Comparison of ENCODE assay signal across 24 cellular contexts in genomic region chr2:241788135-241788534, GRCh38. TPM values are rescaled to one million over a fixed set of nuclear protein-coding genes. Genes with fewer than 3 reads are reported as not detected.
DNase-seq lines count a peak whose midpoint lies in the region; ATAC-seq lines count a peak whose summit lies in the region.
"Had no signal": no experiment of that assay in that cellular context is flagged by ENCODE, and none has a peak within 500 bp of the region (broad histone marks: within the 10 kb centered on the region; RNA-seq: fewer than 3 reads in every experiment).

No MANE protein-coding gene starts in this region.

- POLR2A ChIA-PET in activated CD4-positive, alpha-beta memory T cell treated with anti-CD3 and anti-CD28 coated beads for 36 hours (lab: Charles Lee) = interaction anchor here (0.6 to 2.0 kb wide), 3 partner anchors 13 to 71 kb away, joined by 3 to 6 read pairs (median 3); partner anchors contain the start of gene PDCD1
- POLR2A ChIA-PET in activated CD4-positive, alpha-beta memory T cell treated with anti-CD3 and anti-CD28 coated beads, Interleukin-2, amount 10 ng/mL, durations not matched to agents 7 days and 5 days (lab: Charles Lee) = interaction anchor here (1.1 kb wide), 1 partner anchor 17 kb away, joined by 3 read pairs; no protein-coding TSS in a partner anchor
- POLR2A ChIA-PET in naive thymus-derived CD4-positive, alpha-beta T cell (lab: Charles Lee) = no interaction called here

- no peaks in the 10 kb centered on the region for H3K36me3 ChIP-seq in naive thymus-derived CD4-positive, alpha-beta T cell (ENCODE audit: control insufficient read depth in 2 of 3, insufficient read depth in 3 of 3, low read length in 3 of 3)
- H3K36me3 ChIP-seq: cardiac muscle cell had no signal

- CTCF ChIA-PET in activated CD4-positive, alpha-beta memory T cell treated with anti-CD3 and anti-CD28 coated beads for 36 hours (lab: Charles Lee) = interaction anchor here (0.9 kb wide), 2 partner anchors 81 to 101 kb away, joined by 3 read pairs; partner anchors contain the start of genes DTYMK and RTP5
- CTCF ChIA-PET in activated CD4-positive, alpha-beta memory T cell treated with anti-CD3 and anti-CD28 coated beads, Interleukin-2, amount 10 ng/mL, durations not matched to agents 7 days and 5 days (lab: Charles Lee) = interaction anchor here (1.2 kb wide), 1 partner anchor 24 kb away, joined by 3 read pairs; no protein-coding TSS in a partner anchor
- CTCF ChIA-PET in naive thymus-derived CD4-positive, alpha-beta T cell (lab: Charles Lee) = no interaction called here

- peaks cover 25% of the 10 kb centered on the region for H3K9me3 Mint-ChIP-seq in activated CD4-positive, alpha-beta memory T cell treated with anti-CD3 and anti-CD28 coated beads for 36 hours
- H3K9me3 Mint-ChIP-seq in activated CD4-positive, alpha-beta memory T cell treated with anti-CD3 and anti-CD28 coated beads, Interleukin-2, amount 10 ng/mL, durations not matched to agents 7 days and 5 days = peaks cover 27% of the 10 kb centered on the region
- no peaks in the 10 kb centered on the region for H3K9me3 Mint-ChIP-seq in IgD-negative memory B cell
- H3K9me3 Mint-ChIP-seq in activated T-helper 2 cell treated with anti-CD3 and anti-CD28 coated beads, Interferon-gamma antibody, Interleukin-2, Interleukin-4, amounts not matched to agents 10 μg/mL and 5 μg/mL and 100 μg/mL, durations not matched to agents 14 hours and 24 hours and 36 hours = peaks cover 41% of the 10 kb centered on the region
- H3K9me3 Mint-ChIP-seq in natural killer cell treated with Interleukin-12 subunit alpha and Interleukin-12 subunit beta and Interleukin-15 and Interleukin-18, amount 100 ng/mL, for 72 hours = peaks cover 5% of the 10 kb centered on the region
- peaks cover 0 to 27% (median 0%) of the 10 kb centered on the region in 11 donors for H3K9me3 Mint-ChIP-seq in naive thymus-derived CD4-positive, alpha-beta T cell

- peaks cover 2% of the 10 kb centered on the region for H3K27me3 Mint-ChIP-seq in activated CD4-positive, alpha-beta memory T cell treated with anti-CD3 and anti-CD28 coated beads for 36 hours
- peaks cover 16% of the 10 kb centered on the region for H3K27me3 Mint-ChIP-seq in activated CD4-positive, alpha-beta memory T cell treated with anti-CD3 and anti-CD28 coated beads, Interleukin-2, amount 10 ng/mL, durations not matched to agents 7 days and 5 days
- H3K27me3 Mint-ChIP-seq in IgD-negative memory B cell = no peaks in the 10 kb centered on the region
- peaks cover 1% of the 10 kb centered on the region for H3K27me3 Mint-ChIP-seq in activated T-helper 2 cell treated with anti-CD3 and anti-CD28 coated beads, Interferon-gamma antibody, Interleukin-2, Interleukin-4, amounts not matched to agents 10 μg/mL and 5 μg/mL and 100 μg/mL, durations not matched to agents 14 hours and 24 hours and 36 hours (ENCODE audit: low read depth)
- peaks cover 0 to 2% of the 10 kb centered on the region in 2 donors for H3K27me3 Mint-ChIP-seq in natural killer cell treated with Interleukin-12 subunit alpha and Interleukin-12 subunit beta and Interleukin-15 and Interleukin-18, amount 100 ng/mL, for 72 hours
- H3K27me3 Mint-ChIP-seq in naive thymus-derived CD4-positive, alpha-beta T cell = peaks cover 0 to 7% (median 0%) of the 10 kb centered on the region in 5 donors

- peak overlapping the region; percentile 59 for H3K27ac Mint-ChIP-seq in activated CD4-positive, alpha-beta memory T cell treated with anti-CD3 and anti-CD28 coated beads for 36 hours
- H3K27ac Mint-ChIP-seq in activated CD4-positive, alpha-beta memory T cell treated with anti-CD3 and anti-CD28 coated beads, Interleukin-2, amount 10 ng/mL, durations not matched to agents 7 days and 5 days = no peak overlapping the region
- peak overlapping the region; percentile 15 to 71 (median 65) for H3K27ac Mint-ChIP-seq in IgD-negative memory B cell
- peak overlapping the region; percentile 72 for H3K27ac Mint-ChIP-seq in activated T-helper 2 cell treated with anti-CD3 and anti-CD28 coated beads, Interferon-gamma antibody, Interleukin-2, Interleukin-4, amounts not matched to agents 10 μg/mL and 5 μg/mL and 100 μg/mL, durations not matched to agents 14 hours and 24 hours and 36 hours
- H3K27ac Mint-ChIP-seq in natural killer cell treated with Interleukin-12 subunit alpha and Interleukin-12 subunit beta and Interleukin-15 and Interleukin-18, amount 100 ng/mL, for 72 hours = peak overlapping the region; percentile 82 to 92
- H3K27ac Mint-ChIP-seq in naive thymus-derived CD4-positive, alpha-beta T cell = no peak overlapping the region
- H3K27ac Mint-ChIP-seq: CD14-positive monocyte, HFFc6 had no signal

- ATAC-seq in natural killer cell treated with Interleukin-12 subunit alpha and Interleukin-12 subunit beta and Interleukin-15 and Interleukin-18, amount 100 ng/mL, for 72 hours = peak; percentile 43 to 65
- no peak for ATAC-seq in naive thymus-derived CD4-positive, alpha-beta T cell
- no peak for ATAC-seq in HG02981 (IDR thresholded peaks at IDR 0.05; ENCODE audit: unreplicated experiment)

- peaks cover 0 to 6% of the 10 kb centered on the region in 2 donors for H3K4me1 ChIP-seq in naive thymus-derived CD4-positive, alpha-beta T cell (ENCODE audit: control insufficient read depth in 2 of 2, insufficient read depth in 2 of 2, low read length in 2 of 2)
- H3K4me1 ChIP-seq: testis had no signal

- no peak overlapping the region for H3K4me3 Mint-ChIP-seq in activated CD4-positive, alpha-beta memory T cell treated with anti-CD3 and anti-CD28 coated beads for 36 hours
- no peak overlapping the region for H3K4me3 Mint-ChIP-seq in activated CD4-positive, alpha-beta memory T cell treated with anti-CD3 and anti-CD28 coated beads, Interleukin-2, amount 10 ng/mL, durations not matched to agents 7 days and 5 days
- H3K4me3 Mint-ChIP-seq in IgD-negative memory B cell = peak overlapping the region in 1 of 4 donors; percentile 78
- H3K4me3 Mint-ChIP-seq in activated T-helper 2 cell treated with anti-CD3 and anti-CD28 coated beads, Interferon-gamma antibody, Interleukin-2, Interleukin-4, amounts not matched to agents 10 μg/mL and 5 μg/mL and 100 μg/mL, durations not matched to agents 14 hours and 24 hours and 36 hours (ENCODE audit: low read depth) = no peak overlapping the region
- peak overlapping the region; percentile 71 for H3K4me3 Mint-ChIP-seq in natural killer cell treated with Interleukin-12 subunit alpha and Interleukin-12 subunit beta and Interleukin-15 and Interleukin-18, amount 100 ng/mL, for 72 hours
- no peak overlapping the region for H3K4me3 Mint-ChIP-seq in naive thymus-derived CD4-positive, alpha-beta T cell
- H3K4me3 Mint-ChIP-seq: CD14-positive monocyte, HFFc6 had no signal

- H3K27me3 ChIP-seq in naive thymus-derived CD4-positive, alpha-beta T cell (ENCODE audit: control insufficient read depth in 2 of 2, insufficient read depth in 2 of 2, low read length in 2 of 2) = no peaks in the 10 kb centered on the region
- H3K27me3 ChIP-seq: cardiac muscle cell, testis had no signal

- no peak overlapping the region for H3K4me3 ChIP-seq in naive thymus-derived CD4-positive, alpha-beta T cell (ENCODE audit: low read length)
- H3K4me3 ChIP-seq: cardiac muscle cell, lung, testis had no signal

- no peak overlapping the region for H3K27ac ChIP-seq in naive thymus-derived CD4-positive, alpha-beta T cell (ENCODE audit: low read depth, low read length)
- H3K27ac ChIP-seq: cardiac muscle cell, HL-60, testis had no signal

- peak; percentile 5 for DNase-seq in activated CD4-positive, alpha-beta memory T cell treated with anti-CD3 and anti-CD28 coated beads for 36 hours
- no peak for DNase-seq in activated CD4-positive, alpha-beta memory T cell treated with anti-CD3 and anti-CD28 coated beads, Interleukin-2, amount 10 ng/mL, durations not matched to agents 7 days and 5 days
- no peak for DNase-seq in activated T-helper 2 cell treated with anti-CD3 and anti-CD28 coated beads, Interferon-gamma antibody, Interleukin-2, Interleukin-4, amounts not matched to agents 10 μg/mL and 5 μg/mL and 100 μg/mL, durations not matched to agents 14 hours and 24 hours and 36 hours (ENCODE audit: low spot score)
- no peak for DNase-seq in natural killer cell treated with Interleukin-12 subunit alpha and Interleukin-12 subunit beta and Interleukin-15 and Interleukin-18, amount 100 ng/mL, for 72 hours (ENCODE audit: low spot score)
- DNase-seq in T-helper 2 cell = no peak
- DNase-seq in naive thymus-derived CD4-positive, alpha-beta T cell = no peak
- DNase-seq: activated T-cell treated with anti-CD3 and anti-CD28 coated beads, Interleukin-2, amount 50 U/mL, for 1 hour; amniotic stem cell; foreskin fibroblast; HFFc6; hippocampal formation; islet precursor cell; NCI-H146; NCI-H524; testis had no signal

- no peaks in the 10 kb centered on the region for H3K9me3 ChIP-seq in naive thymus-derived CD4-positive, alpha-beta T cell (ENCODE audit: control insufficient read depth in 2 of 3, low read length in 3 of 3)
- H3K9me3 ChIP-seq: testis had no signal

- peaks cover 14% of the 10 kb centered on the region for H3K36me3 Mint-ChIP-seq in activated CD4-positive, alpha-beta memory T cell treated with anti-CD3 and anti-CD28 coated beads for 36 hours
- H3K36me3 Mint-ChIP-seq in activated CD4-positive, alpha-beta memory T cell treated with anti-CD3 and anti-CD28 coated beads, Interleukin-2, amount 10 ng/mL, durations not matched to agents 7 days and 5 days (ENCODE audit: low read depth) = peaks cover 12% of the 10 kb centered on the region
- H3K36me3 Mint-ChIP-seq in IgD-negative memory B cell = peaks cover 1% of the 10 kb centered on the region
- H3K36me3 Mint-ChIP-seq in activated T-helper 2 cell treated with anti-CD3 and anti-CD28 coated beads, Interferon-gamma antibody, Interleukin-2, Interleukin-4, amounts not matched to agents 10 μg/mL and 5 μg/mL and 100 μg/mL, durations not matched to agents 14 hours and 24 hours and 36 hours (ENCODE audit: low read depth) = peaks cover 11% of the 10 kb centered on the region
- H3K36me3 Mint-ChIP-seq in natural killer cell treated with Interleukin-12 subunit alpha and Interleukin-12 subunit beta and Interleukin-15 and Interleukin-18, amount 100 ng/mL, for 72 hours = peaks cover 9% of the 10 kb centered on the region
- peaks cover 0 to 2% (median 0%) of the 10 kb centered on the region in 5 donors for H3K36me3 Mint-ChIP-seq in naive thymus-derived CD4-positive, alpha-beta T cell
- H3K36me3 Mint-ChIP-seq: CD14-positive monocyte had no signal

- intact Hi-C loops in activated CD4-positive, alpha-beta memory T cell treated with anti-CD3 and anti-CD28 coated beads for 36 hours (cut with micrococcal nuclease) = loop anchor here (1.0 to 2.0 kb wide), 2 partner anchors 16 to 25 kb away; no protein-coding TSS in a partner anchor
- intact Hi-C loops in activated T-helper 2 cell treated with anti-CD3 and anti-CD28 coated beads, Interferon-gamma antibody, Interleukin-2, Interleukin-4, amounts not matched to agents 10 μg/mL and 5 μg/mL and 100 μg/mL, durations not matched to agents 14 hours and 24 hours and 36 hours (cut with micrococcal nuclease) = no loop called here
- intact Hi-C loops in naive thymus-derived CD4-positive, alpha-beta T cell (cut with micrococcal nuclease) = no loop called here

- H3K4me1 Mint-ChIP-seq in activated CD4-positive, alpha-beta memory T cell treated with anti-CD3 and anti-CD28 coated beads for 36 hours (ENCODE audit: low read depth) = peaks cover 19% of the 10 kb centered on the region
- H3K4me1 Mint-ChIP-seq in activated CD4-positive, alpha-beta memory T cell treated with anti-CD3 and anti-CD28 coated beads, Interleukin-2, amount 10 ng/mL, durations not matched to agents 7 days and 5 days = peaks cover 14% of the 10 kb centered on the region
- H3K4me1 Mint-ChIP-seq in IgD-negative memory B cell = peaks cover 18 to 21% (median 20%) of the 10 kb centered on the region in 3 donors
- H3K4me1 Mint-ChIP-seq in activated T-helper 2 cell treated with anti-CD3 and anti-CD28 coated beads, Interferon-gamma antibody, Interleukin-2, Interleukin-4, amounts not matched to agents 10 μg/mL and 5 μg/mL and 100 μg/mL, durations not matched to agents 14 hours and 24 hours and 36 hours (ENCODE audit: low read depth) = peaks cover 15% of the 10 kb centered on the region
- peaks cover 36 to 42% of the 10 kb centered on the region in 2 donors for H3K4me1 Mint-ChIP-seq in natural killer cell treated with Interleukin-12 subunit alpha and Interleukin-12 subunit beta and Interleukin-15 and Interleukin-18, amount 100 ng/mL, for 72 hours (ENCODE audit: low read depth in 2 of 2)
- H3K4me1 Mint-ChIP-seq in naive thymus-derived CD4-positive, alpha-beta T cell = peaks cover 0 to 10% (median 0%) of the 10 kb centered on the region in 7 donors

RNA-seq across cellular contexts. Expression of gene GAL3ST2, which starts 11.5 kb away (rescaled TPM):
- total RNA-seq in activated CD4-positive, alpha-beta memory T cell treated with anti-CD3 and anti-CD28 coated beads for 36 hours = under 1 TPM; 0.65 to 0.93 TPM
- total RNA-seq in activated CD4-positive, alpha-beta memory T cell treated with anti-CD3 and anti-CD28 coated beads, Interleukin-2, amount 10 ng/mL, durations not matched to agents 7 days and 5 days = under 1 TPM; 0.23 to 0.58 TPM
- polyA plus RNA-seq in IgD-negative memory B cell = not detected
- total RNA-seq in activated T-helper 2 cell treated with anti-CD3 and anti-CD28 coated beads, Interferon-gamma antibody, Interleukin-2, Interleukin-4, amounts not matched to agents 10 μg/mL and 5 μg/mL and 100 μg/mL, durations not matched to agents 14 hours and 24 hours and 36 hours = 1.3 and 1.9 TPM in 2 replicates
- total RNA-seq in natural killer cell treated with Interleukin-12 subunit alpha and Interleukin-12 subunit beta and Interleukin-15 and Interleukin-18, amount 100 ng/mL, for 72 hours = 1 to 10 TPM in 1 of 2 donors, under 1 TPM in 1; 0.83 to 2.8 TPM
- under 1 TPM in 3 of 5 experiments, not detected in 2; 0.17 to 0.93 (median 0.37) TPM for total RNA-seq in naive thymus-derived CD4-positive, alpha-beta T cell
- not detected for polyA plus RNA-seq in naive thymus-derived CD4-positive, alpha-beta T cell
- total RNA-seq: dermis microvascular lymphatic vessel endothelial cell, MCF 10A had no signal
- polyA plus RNA-seq: cardiac muscle cell, CD14-positive monocyte, lung had no signal

RNA-seq across cellular contexts. Expression of gene NEU4, which starts 20.9 kb away (rescaled TPM):
- under 1 TPM; 0.31 to 0.36 TPM for total RNA-seq in activated CD4-positive, alpha-beta memory T cell treated with anti-CD3 and anti-CD28 coated beads for 36 hours
- under 1 TPM; 0.38 to 0.43 TPM for total RNA-seq in activated CD4-positive, alpha-beta memory T cell treated with anti-CD3 and anti-CD28 coated beads, Interleukin-2, amount 10 ng/mL, durations not matched to agents 7 days and 5 days
- not detected for polyA plus RNA-seq in IgD-negative memory B cell
- 3.2 and 3.9 TPM in 2 replicates for total RNA-seq in activated T-helper 2 cell treated with anti-CD3 and anti-CD28 coated beads, Interferon-gamma antibody, Interleukin-2, Interleukin-4, amounts not matched to agents 10 μg/mL and 5 μg/mL and 100 μg/mL, durations not matched to agents 14 hours and 24 hours and 36 hours
- 1 to 10 TPM in 1 of 2 donors, under 1 TPM in 1; 0.86 to 3.8 TPM for total RNA-seq in natural killer cell treated with Interleukin-12 subunit alpha and Interleukin-12 subunit beta and Interleukin-15 and Interleukin-18, amount 100 ng/mL, for 72 hours
- 10 to 100 TPM in 1 of 5 experiments, 1 to 10 TPM in 2, not detected in 2; 1.1 to 13.9 (median 1.2) TPM for total RNA-seq in naive thymus-derived CD4-positive, alpha-beta T cell
- polyA plus RNA-seq in naive thymus-derived CD4-positive, alpha-beta T cell = not detected
- total RNA-seq: MCF 10A, osteoblast had no signal

RNA-seq across cellular contexts. Expression of gene D2HGDH, which starts 53.7 kb away (rescaled TPM):
- total RNA-seq in activated CD4-positive, alpha-beta memory T cell treated with anti-CD3 and anti-CD28 coated beads for 36 hours = 10 to 100 TPM; 27.5 to 28.2 TPM
- total RNA-seq in activated CD4-positive, alpha-beta memory T cell treated with anti-CD3 and anti-CD28 coated beads, Interleukin-2, amount 10 ng/mL, durations not matched to agents 7 days and 5 days = 10 to 100 TPM; 24.6 to 25.0 TPM
- polyA plus RNA-seq in IgD-negative memory B cell = 7.7 TPM
- 36.5 and 39.9 TPM in 2 replicates for total RNA-seq in activated T-helper 2 cell treated with anti-CD3 and anti-CD28 coated beads, Interferon-gamma antibody, Interleukin-2, Interleukin-4, amounts not matched to agents 10 μg/mL and 5 μg/mL and 100 μg/mL, durations not matched to agents 14 hours and 24 hours and 36 hours
- total RNA-seq in natural killer cell treated with Interleukin-12 subunit alpha and Interleukin-12 subunit beta and Interleukin-15 and Interleukin-18, amount 100 ng/mL, for 72 hours = 10 to 100 TPM; 36.6 to 60.1 TPM
- total RNA-seq in naive thymus-derived CD4-positive, alpha-beta T cell = 10 to 100 TPM; 32.5 to 49.8 (median 41.1) TPM
- 1 to 10 TPM; 3.5 to 5.3 TPM for polyA plus RNA-seq in naive thymus-derived CD4-positive, alpha-beta T cell

Comparison
In these comparisons a context has a peak if more than half of its experiments do, and no peak if none do; other contexts are left out.
1. H3K27ac Mint-ChIP-seq: peak in activated CD4-positive, alpha-beta memory T cell treated with anti-CD3 and anti-CD28 coated beads for 36 hours (single experiment), IgD-negative memory B cell (3 of 3), activated T-helper 2 cell treated with anti-CD3 and anti-CD28 coated beads, Interferon-gamma antibody, Interleukin-2, Interleukin-4, amounts not matched to agents 10 μg/mL and 5 μg/mL and 100 μg/mL, durations not matched to agents 14 hours and 24 hours and 36 hours (single experiment) and natural killer cell treated with Interleukin-12 subunit alpha and Interleukin-12 subunit beta and Interleukin-15 and Interleukin-18, amount 100 ng/mL, for 72 hours (2 of 2); none in activated CD4-positive, alpha-beta memory T cell treated with anti-CD3 and anti-CD28 coated beads, Interleukin-2, amount 10 ng/mL, durations not matched to agents 7 days and 5 days (single experiment) and naive thymus-derived CD4-positive, alpha-beta T cell (0 of 9).
2. ATAC-seq: peak in natural killer cell treated with Interleukin-12 subunit alpha and Interleukin-12 subunit beta and Interleukin-15 and Interleukin-18, amount 100 ng/mL, for 72 hours (2 of 2); none in naive thymus-derived CD4-positive, alpha-beta T cell (single experiment) and HG02981 (single experiment).